Comparison of ENCODE assay signal across 1 cellular context in the genomic region with DNA sequence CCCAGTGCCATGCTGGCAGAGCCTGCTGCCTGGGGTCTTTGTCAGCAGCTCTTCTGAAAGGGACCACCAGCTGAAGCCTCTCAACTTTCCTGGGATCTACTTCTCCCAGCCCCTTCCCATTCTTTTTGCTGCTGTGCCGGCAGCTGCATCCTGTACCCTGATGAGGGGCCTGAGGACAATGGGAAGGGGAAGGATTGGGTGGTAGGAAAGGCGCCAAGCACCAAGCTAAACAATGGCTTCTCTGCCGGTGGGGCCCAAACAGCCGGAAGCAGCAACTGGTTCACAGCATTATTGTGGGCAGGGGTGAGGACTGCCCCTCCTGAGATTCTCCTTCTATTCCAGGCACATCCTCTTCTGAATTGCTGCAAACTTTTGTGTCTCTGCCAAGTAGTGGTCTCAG.
TF ChIP-seq lines count a peak whose summit lies in the region.

No MANE protein-coding gene starts in this region.

TF ChIP-seq in GM23338, 12 proteins besides CTCF, POLR2A, EP300 and RAD21 (continued from another document):
- TF ChIP-seq, protein P1, sequence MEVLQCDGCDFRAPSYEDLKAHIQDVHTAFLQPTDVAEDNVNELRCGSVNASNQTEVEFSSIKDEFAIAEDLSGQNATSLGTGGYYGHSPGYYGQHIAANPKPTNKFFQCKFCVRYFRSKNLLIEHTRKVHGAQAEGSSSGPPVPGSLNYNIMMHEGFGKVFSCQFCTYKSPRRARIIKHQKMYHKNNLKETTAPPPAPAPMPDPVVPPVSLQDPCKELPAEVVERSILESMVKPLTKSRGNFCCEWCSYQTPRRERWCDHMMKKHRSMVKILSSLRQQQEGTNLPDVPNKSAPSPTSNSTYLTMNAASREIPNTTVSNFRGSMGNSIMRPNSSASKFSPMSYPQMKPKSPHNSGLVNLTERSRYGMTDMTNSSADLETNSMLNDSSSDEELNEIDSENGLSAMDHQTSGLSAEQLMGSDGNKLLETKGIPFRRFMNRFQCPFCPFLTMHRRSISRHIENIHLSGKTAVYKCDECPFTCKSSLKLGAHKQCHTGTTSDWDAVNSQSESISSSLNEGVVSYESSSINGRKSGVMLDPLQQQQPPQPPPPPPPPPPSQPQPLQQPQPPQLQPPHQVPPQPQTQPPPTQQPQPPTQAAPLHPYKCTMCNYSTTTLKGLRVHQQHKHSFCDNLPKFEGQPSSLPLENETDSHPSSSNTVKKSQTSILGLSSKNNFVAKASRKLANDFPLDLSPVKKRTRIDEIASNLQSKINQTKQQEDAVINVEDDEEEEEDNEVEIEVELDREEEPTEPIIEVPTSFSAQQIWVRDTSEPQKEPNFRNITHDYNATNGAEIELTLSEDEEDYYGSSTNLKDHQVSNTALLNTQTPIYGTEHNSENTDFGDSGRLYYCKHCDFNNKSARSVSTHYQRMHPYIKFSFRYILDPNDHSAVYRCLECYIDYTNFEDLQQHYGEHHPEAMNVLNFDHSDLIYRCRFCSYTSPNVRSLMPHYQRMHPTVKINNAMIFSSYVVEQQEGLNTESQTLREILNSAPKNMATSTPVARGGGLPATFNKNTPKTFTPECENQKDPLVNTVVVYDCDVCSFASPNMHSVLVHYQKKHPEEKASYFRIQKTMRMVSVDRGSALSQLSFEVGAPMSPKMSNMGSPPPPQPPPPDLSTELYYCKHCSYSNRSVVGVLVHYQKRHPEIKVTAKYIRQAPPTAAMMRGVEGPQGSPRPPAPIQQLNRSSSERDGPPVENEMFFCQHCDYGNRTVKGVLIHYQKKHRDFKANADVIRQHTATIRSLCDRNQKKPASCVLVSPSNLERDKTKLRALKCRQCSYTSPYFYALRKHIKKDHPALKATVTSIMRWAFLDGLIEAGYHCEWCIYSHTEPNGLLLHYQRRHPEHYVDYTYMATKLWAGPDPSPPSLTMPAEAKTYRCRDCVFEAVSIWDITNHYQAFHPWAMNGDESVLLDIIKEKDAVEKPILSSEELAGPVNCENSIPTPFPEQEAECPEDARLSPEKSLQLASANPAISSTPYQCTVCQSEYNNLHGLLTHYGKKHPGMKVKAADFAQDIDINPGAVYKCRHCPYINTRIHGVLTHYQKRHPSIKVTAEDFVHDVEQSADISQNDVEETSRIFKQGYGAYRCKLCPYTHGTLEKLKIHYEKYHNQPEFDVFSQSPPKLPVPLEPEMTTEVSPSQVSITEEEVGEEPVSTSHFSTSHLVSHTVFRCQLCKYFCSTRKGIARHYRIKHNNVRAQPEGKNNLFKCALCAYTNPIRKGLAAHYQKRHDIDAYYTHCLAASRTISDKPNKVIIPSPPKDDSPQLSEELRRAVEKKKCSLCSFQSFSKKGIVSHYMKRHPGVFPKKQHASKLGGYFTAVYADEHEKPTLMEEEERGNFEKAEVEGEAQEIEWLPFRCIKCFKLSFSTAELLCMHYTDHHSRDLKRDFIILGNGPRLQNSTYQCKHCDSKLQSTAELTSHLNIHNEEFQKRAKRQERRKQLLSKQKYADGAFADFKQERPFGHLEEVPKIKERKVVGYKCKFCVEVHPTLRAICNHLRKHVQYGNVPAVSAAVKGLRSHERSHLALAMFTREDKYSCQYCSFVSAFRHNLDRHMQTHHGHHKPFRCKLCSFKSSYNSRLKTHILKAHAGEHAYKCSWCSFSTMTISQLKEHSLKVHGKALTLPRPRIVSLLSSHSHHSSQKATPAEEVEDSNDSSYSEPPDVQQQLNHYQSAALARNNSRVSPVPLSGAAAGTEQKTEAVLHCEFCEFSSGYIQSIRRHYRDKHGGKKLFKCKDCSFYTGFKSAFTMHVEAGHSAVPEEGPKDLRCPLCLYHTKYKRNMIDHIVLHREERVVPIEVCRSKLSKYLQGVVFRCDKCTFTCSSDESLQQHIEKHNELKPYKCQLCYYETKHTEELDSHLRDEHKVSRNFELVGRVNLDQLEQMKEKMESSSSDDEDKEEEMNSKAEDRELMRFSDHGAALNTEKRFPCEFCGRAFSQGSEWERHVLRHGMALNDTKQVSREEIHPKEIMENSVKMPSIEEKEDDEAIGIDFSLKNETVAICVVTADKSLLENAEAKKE (CRISPR knock-in tag; IDR thresholded peaks at IDR 0.05) = no peak
- TF ChIP-seq ZNF331 (CRISPR knock-in tag; IDR thresholded peaks at IDR 0.05; ENCODE audit: low read depth) (no peak), POLR2AphosphoS5 (IDR thresholded peaks at IDR 0.05; ENCODE audit: low read depth) (no peak), STAT1 (IDR thresholded peaks at IDR 0.05; ENCODE audit: unreplicated experiment) (no peak), EZH2 (IDR thresholded peaks at IDR 0.05; ENCODE audit: low read depth, unreplicated experiment) (no peak), NANOG (IDR thresholded peaks at IDR 0.05; ENCODE audit: borderline replicate concordance) (no peak), EZH2phosphoT487 (IDR thresholded peaks at IDR 0.05; ENCODE audit: unreplicated experiment) (no peak), ZNF114 (CRISPR knock-in tag; IDR thresholded peaks at IDR 0.05) (no peak), CREB1 (CRISPR knock-in tag; IDR thresholded peaks at IDR 0.05; ENCODE audit: low read depth) (no peak)
- TF ChIP-seq, protein P2, sequence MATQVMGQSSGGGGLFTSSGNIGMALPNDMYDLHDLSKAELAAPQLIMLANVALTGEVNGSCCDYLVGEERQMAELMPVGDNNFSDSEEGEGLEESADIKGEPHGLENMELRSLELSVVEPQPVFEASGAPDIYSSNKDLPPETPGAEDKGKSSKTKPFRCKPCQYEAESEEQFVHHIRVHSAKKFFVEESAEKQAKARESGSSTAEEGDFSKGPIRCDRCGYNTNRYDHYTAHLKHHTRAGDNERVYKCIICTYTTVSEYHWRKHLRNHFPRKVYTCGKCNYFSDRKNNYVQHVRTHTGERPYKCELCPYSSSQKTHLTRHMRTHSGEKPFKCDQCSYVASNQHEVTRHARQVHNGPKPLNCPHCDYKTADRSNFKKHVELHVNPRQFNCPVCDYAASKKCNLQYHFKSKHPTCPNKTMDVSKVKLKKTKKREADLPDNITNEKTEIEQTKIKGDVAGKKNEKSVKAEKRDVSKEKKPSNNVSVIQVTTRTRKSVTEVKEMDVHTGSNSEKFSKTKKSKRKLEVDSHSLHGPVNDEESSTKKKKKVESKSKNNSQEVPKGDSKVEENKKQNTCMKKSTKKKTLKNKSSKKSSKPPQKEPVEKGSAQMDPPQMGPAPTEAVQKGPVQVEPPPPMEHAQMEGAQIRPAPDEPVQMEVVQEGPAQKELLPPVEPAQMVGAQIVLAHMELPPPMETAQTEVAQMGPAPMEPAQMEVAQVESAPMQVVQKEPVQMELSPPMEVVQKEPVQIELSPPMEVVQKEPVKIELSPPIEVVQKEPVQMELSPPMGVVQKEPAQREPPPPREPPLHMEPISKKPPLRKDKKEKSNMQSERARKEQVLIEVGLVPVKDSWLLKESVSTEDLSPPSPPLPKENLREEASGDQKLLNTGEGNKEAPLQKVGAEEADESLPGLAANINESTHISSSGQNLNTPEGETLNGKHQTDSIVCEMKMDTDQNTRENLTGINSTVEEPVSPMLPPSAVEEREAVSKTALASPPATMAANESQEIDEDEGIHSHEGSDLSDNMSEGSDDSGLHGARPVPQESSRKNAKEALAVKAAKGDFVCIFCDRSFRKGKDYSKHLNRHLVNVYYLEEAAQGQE (IDR thresholded peaks at IDR 0.05; ENCODE audit: unreplicated experiment) = no peak
